Comparison of ENCODE assay signal across 4 cellular contexts in genomic region chr14:85974602-85975001, GRCh38.
"Had no signal": no experiment of that assay in that cellular context is flagged by ENCODE, and none has a peak within 500 bp of the region (broad histone marks: within the 10 kb centered on the region; RNA-seq: fewer than 3 reads in every experiment).

No MANE protein-coding gene starts in this region.

- H3K27ac ChIP-seq: HL-60 had no signal

- ATAC-seq: HepG2, K562 had no signal

- DNase-seq: IMR-90 had no signal

- H3K4me3 ChIP-seq: K562 had no signal
